In the genomic region with DNA sequence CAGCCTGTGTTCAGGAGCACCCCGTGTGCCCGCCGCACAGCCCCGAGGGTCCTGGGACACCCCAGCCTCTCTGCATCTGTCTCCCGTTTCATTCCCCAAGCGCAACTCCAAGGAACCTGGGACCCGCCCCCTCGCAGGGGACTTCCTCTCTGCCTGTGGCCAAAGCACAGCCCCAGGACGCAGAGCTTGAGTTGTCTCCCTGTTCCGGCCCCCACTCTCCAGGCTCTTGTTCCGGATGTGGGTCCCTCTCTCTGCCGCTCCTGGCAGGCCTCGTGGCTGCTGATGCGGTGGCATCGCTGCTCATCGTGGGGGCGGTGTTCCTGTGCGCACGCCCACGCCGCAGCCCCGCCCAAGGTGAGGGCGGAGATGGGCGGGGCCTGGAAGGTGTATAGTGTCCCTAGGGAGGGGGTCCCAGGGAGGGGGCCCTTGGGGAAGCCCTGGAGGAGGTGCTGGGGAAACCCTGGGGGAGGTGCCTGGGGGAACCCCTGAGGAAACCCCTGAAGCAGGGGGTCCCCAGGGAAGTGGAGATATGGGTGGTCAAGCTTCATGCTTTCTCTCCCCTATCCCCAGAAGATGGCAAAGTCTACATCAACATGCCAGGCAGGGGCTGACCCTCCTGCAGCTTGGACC, we compare ENCODE assay signal across 9 cellular contexts. TPM values are rescaled to one million over a fixed set of nuclear protein-coding genes. Genes with fewer than 3 reads are reported as not detected.
A peak's percentile ranks its signal among the peaks of the same experiment; 100 is the strongest.
DNase-seq lines count a peak whose midpoint lies in the region; ATAC-seq and TF ChIP-seq lines count a peak whose summit lies in the region.
"Had no signal": no experiment of that assay in that cellular context is flagged by ENCODE, and none has a peak within 500 bp of the region (broad histone marks: within the 10 kb centered on the region; RNA-seq: fewer than 3 reads in every experiment).

No MANE protein-coding gene starts in this region.

- H3K27ac ChIP-seq in sigmoid colon: peak overlapping the region; percentile 68 to 95 (median 84)

- TF ChIP-seq CTCF in sigmoid colon (IDR thresholded peaks at IDR 0.05): no peak

- no peaks in the 10 kb centered on the region for H3K9me3 ChIP-seq in sigmoid colon

- intact Hi-C loops in sigmoid colon (cut with DNase I): no loop called here

- peak; percentile 37 for ATAC-seq in GM21390 (IDR thresholded peaks at IDR 0.05; ENCODE audit: unreplicated experiment)

- H3K4me3 ChIP-seq in sigmoid colon: peak overlapping the region in 2 of 4 donors; percentile 1 to 2

- peak; percentile 69 for DNase-seq in COLO668 (lab: John Stamatoyannopoulos, UW; ENCODE audit: unreplicated experiment)
- peak; percentile 96 to 97 for DNase-seq in Kasumi-1 (lab: John Stamatoyannopoulos, UW)
- peak; percentile 10 for DNase-seq in amniotic stem cell (lab: John Stamatoyannopoulos, UW)
- DNase-seq in hepatic stellate cell (ENCODE audit: low spot score): peak; percentile 79
- DNase-seq in sigmoid colon: peak; percentile 87
- no peak for DNase-seq in NCI-H446 (lab: John Stamatoyannopoulos, UW)

- peak overlapping the region; percentile 96 for H3K27ac Mint-ChIP-seq in T-helper 1 cell treated with Interleukin-12 subunit alpha and Interleukin-12 subunit beta and Interleukin-4 antibody, amounts not matched to agents 30 μg/mL and 1 μg/mL, for 36 hours

- H3K4me1 Mint-ChIP-seq in T-helper 1 cell treated with Interleukin-12 subunit alpha and Interleukin-12 subunit beta and Interleukin-4 antibody, amounts not matched to agents 30 μg/mL and 1 μg/mL, for 36 hours (ENCODE audit: low read depth): peaks cover 40% of the 10 kb centered on the region

- TF ChIP-seq EP300 in sigmoid colon (IDR thresholded peaks at IDR 0.05): peak in 1 of 4 donors; percentile 34

- H3K9me3 Mint-ChIP-seq in T-helper 1 cell treated with Interleukin-12 subunit alpha and Interleukin-12 subunit beta and Interleukin-4 antibody, amounts not matched to agents 30 μg/mL and 1 μg/mL, for 36 hours: no peaks in the 10 kb centered on the region

- WGBS in sigmoid colon, 2 donors: 2% methylated on average over 24 of the region's 24 CpGs

- peaks cover 0 to 34% (median 24%) of the 10 kb centered on the region in 4 donors for H3K4me1 ChIP-seq in sigmoid colon

- H3K27me3 Mint-ChIP-seq in T-helper 1 cell treated with Interleukin-12 subunit alpha and Interleukin-12 subunit beta and Interleukin-4 antibody, amounts not matched to agents 30 μg/mL and 1 μg/mL, for 36 hours (ENCODE audit: low read depth): no peaks in the 10 kb centered on the region

- peaks cover 8% of the 10 kb centered on the region for H3K36me3 Mint-ChIP-seq in T-helper 1 cell treated with Interleukin-12 subunit alpha and Interleukin-12 subunit beta and Interleukin-4 antibody, amounts not matched to agents 30 μg/mL and 1 μg/mL, for 36 hours (ENCODE audit: low read depth)

- peak in 1 of 2 donors; percentile 29 for TF ChIP-seq POLR2A in sigmoid colon (IDR thresholded peaks at IDR 0.05)

- no peaks in the 10 kb centered on the region for H3K27me3 ChIP-seq in sigmoid colon

- no peaks in the 10 kb centered on the region for H3K36me3 ChIP-seq in sigmoid colon

- H3K4me3 Mint-ChIP-seq in T-helper 1 cell treated with Interleukin-12 subunit alpha and Interleukin-12 subunit beta and Interleukin-4 antibody, amounts not matched to agents 30 μg/mL and 1 μg/mL, for 36 hours: peak overlapping the region; percentile 98

RNA-seq across cellular contexts. Expression of gene HCST, which starts 1.3 kb away (rescaled TPM):
- 1 to 10 TPM in 3 of 4 donors, not detected in 1; 3.5 to 5.8 (median 3.9) TPM for total RNA-seq in sigmoid colon
- polyA plus RNA-seq in sigmoid colon: 10 to 100 TPM in 2 of 3 donors, 1 to 10 TPM in 1; 2.4 to 36.1 (median 13.9) TPM
- total RNA-seq: glomerular endothelial cell had no signal

RNA-seq across cellular contexts. Expression of gene NFKBID, which starts 3.3 kb away (rescaled TPM):
- 1 to 10 TPM; 2.5 to 7.8 (median 6.6) TPM for total RNA-seq in sigmoid colon
- polyA plus RNA-seq in sigmoid colon: 1 to 10 TPM; 1.2 to 9.6 (median 4.4) TPM

RNA-seq across cellular contexts. Expression of gene TYROBP, which starts 4.4 kb away (rescaled TPM):
- total RNA-seq in sigmoid colon: 100 to 1,000 TPM in 3 of 4 donors, 10 to 100 TPM in 1; 71.5 to 172 (median 126) TPM
- polyA plus RNA-seq in sigmoid colon: 100 to 1,000 TPM in 2 of 3 donors, 10 to 100 TPM in 1; 95.8 to 211 (median 125) TPM
- total RNA-seq: glomerular endothelial cell had no signal

RNA-seq across cellular contexts. Expression of gene LRFN3, which starts 32.5 kb away (rescaled TPM):
- total RNA-seq in sigmoid colon: 1 to 10 TPM; 4.6 to 7.2 (median 6.6) TPM
- 1 to 10 TPM; 5.3 to 9.7 (median 6.0) TPM for polyA plus RNA-seq in sigmoid colon

RNA-seq across cellular contexts. Expression of gene APLP1, which starts 35.3 kb away (rescaled TPM):
- 10 to 100 TPM in 1 of 4 donors, 1 to 10 TPM in 3; 3.6 to 11.3 (median 7.0) TPM for total RNA-seq in sigmoid colon
- polyA plus RNA-seq in sigmoid colon: 1 to 10 TPM in 1 of 3 donors, not detected in 2; 4.4 TPM

Comparison
In these comparisons a context has a peak if more than half of its experiments do, and no peak if none do; other contexts are left out.
1. DNase-seq: peak in COLO668 (single experiment), Kasumi-1 (2 of 2), amniotic stem cell (single experiment), hepatic stellate cell (single experiment) and sigmoid colon (single experiment); none in NCI-H446 (0 of 2).